Comparison of ENCODE assay signal across 9 cellular contexts in the genomic region with DNA sequence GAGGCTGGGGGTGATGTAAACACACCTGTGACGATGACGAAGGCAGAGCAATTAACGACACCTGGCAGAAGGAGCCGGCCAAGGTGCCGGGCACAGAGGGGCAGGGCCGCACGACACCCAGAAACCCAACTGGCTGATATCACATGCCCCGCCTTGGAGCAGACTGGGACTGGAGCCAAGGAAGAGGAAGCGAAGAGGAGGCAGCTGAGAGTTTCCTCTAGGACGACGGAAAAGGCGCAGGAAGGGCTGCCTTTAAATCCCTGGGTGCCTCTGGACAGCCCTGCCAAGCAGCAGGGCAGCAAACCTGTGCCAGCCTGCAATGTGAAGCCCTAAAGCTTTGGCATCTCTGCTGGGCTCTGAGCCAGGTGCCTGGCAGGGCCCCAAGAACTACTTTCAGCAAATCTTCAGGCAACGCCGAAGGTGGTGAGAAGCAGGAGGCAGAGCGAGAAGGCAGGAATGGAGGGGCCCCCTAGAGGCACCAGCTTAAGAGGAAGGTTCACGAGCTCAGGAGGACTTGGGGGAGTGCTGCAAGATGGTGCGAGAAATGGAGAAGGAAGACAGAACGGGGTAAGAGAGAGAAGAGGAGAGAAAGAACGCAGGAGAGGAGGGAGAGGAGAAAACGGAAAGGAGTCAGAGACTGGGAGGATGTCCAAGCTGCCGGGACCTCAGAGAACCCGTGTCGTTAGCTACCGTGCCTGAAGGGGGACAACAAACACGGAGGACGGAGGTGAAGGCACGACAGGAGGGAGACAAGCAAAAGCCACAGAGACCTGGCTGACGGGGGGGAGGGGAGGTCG. TPM values are rescaled to one million over a fixed set of nuclear protein-coding genes. Genes with fewer than 3 reads are reported as not detected.
A peak's percentile ranks its signal among the peaks of the same experiment; 100 is the strongest.
DNase-seq lines count a peak whose midpoint lies in the region; ATAC-seq, FAIRE-seq and TF ChIP-seq lines count a peak whose summit lies in the region.
"Had no signal": no experiment of that assay in that cellular context is flagged by ENCODE, and none has a peak within 500 bp of the region (broad histone marks: within the 10 kb centered on the region; RNA-seq: fewer than 3 reads in every experiment).

No MANE protein-coding gene starts in this region.

- DNase-seq in SIG-M5 treated with dmso at 0.1 percent for 504 hours (lab: John Stamatoyannopoulos, UW; ENCODE audit: unreplicated experiment) = peak; percentile 60
- no peak for DNase-seq in SIG-M5 (lab: John Stamatoyannopoulos, UW)
- peak; percentile 84 for DNase-seq in NCI-H82 (lab: John Stamatoyannopoulos, UW)
- DNase-seq in germinal center (ENCODE audit: low spot score) = peak; percentile 28
- peak; percentile 81 to 97 (median 92) for DNase-seq in pancreas
- DNase-seq in effector CD4-positive, alpha-beta T cell = no peak
- no peak for DNase-seq in NCI-H1930 (lab: John Stamatoyannopoulos, UW)

- H3K27me3 Mint-ChIP-seq in activated naive CD4-positive, alpha-beta T cell treated with anti-CD3 and anti-CD28 coated beads, Interleukin-2, amount 50 U/mL, for 24 hours = peaks cover 10% of the 10 kb centered on the region

- H3K9me3 ChIP-seq in pancreas = no peaks in the 10 kb centered on the region

- no peaks in the 10 kb centered on the region for H3K27me3 ChIP-seq in pancreas

- intact Hi-C loops in pancreas (cut with DNase I) = no loop called here

- WGBS in pancreas, 2 donors = 2 to 3% methylated on average over 29 of the region's 29 CpGs

- H3K4me1 Mint-ChIP-seq in activated naive CD4-positive, alpha-beta T cell treated with anti-CD3 and anti-CD28 coated beads, Interleukin-2, amount 50 U/mL, for 24 hours = peaks cover 11% of the 10 kb centered on the region

- no peak for FAIRE-seq in pancreas (lab: Jason Lieb, UNC)

- H3K4me3 Mint-ChIP-seq in activated naive CD4-positive, alpha-beta T cell treated with anti-CD3 and anti-CD28 coated beads, Interleukin-2, amount 50 U/mL, for 24 hours = peak overlapping the region; percentile 74

- TF ChIP-seq CTCF in pancreas (IDR thresholded peaks at IDR 0.05) = no peak

- peak overlapping the region; percentile 2 to 77 (median 25) for H3K27ac ChIP-seq in pancreas

- H3K4me1 ChIP-seq in pancreas = peaks cover 0 to 8% (median 6%) of the 10 kb centered on the region in 3 donors

- H3K4me3 ChIP-seq in pancreas = peak overlapping the region in 2 of 4 donors; percentile 10 to 14

- no peaks in the 10 kb centered on the region for H3K36me3 ChIP-seq in pancreas

- H3K36me3 Mint-ChIP-seq in activated naive CD4-positive, alpha-beta T cell treated with anti-CD3 and anti-CD28 coated beads, Interleukin-2, amount 50 U/mL, for 24 hours = no peaks in the 10 kb centered on the region

- H3K9me3 Mint-ChIP-seq in activated naive CD4-positive, alpha-beta T cell treated with anti-CD3 and anti-CD28 coated beads, Interleukin-2, amount 50 U/mL, for 24 hours = no peaks in the 10 kb centered on the region

- no peak overlapping the region for H3K27ac Mint-ChIP-seq in activated naive CD4-positive, alpha-beta T cell treated with anti-CD3 and anti-CD28 coated beads, Interleukin-2, amount 50 U/mL, for 24 hours

- peak; percentile 79 to 87 (median 80) for ATAC-seq in pancreas

RNA-seq across cellular contexts. Expression of gene PEF1, which starts 25.3 kb away (rescaled TPM):
- total RNA-seq in pancreas = 10 to 100 TPM; 14.5 to 27.2 (median 17.5) TPM
- polyA plus RNA-seq in pancreas = 10 to 100 TPM; 27.0 to 47.3 TPM

RNA-seq across cellular contexts. Expression of gene COL16A1, which starts 33.8 kb away (rescaled TPM):
- total RNA-seq in pancreas = 10 to 100 TPM in 3 of 6 donors, 1 to 10 TPM in 3; 3.3 to 26.7 (median 8.0) TPM
- polyA plus RNA-seq in pancreas = 10 to 100 TPM; 15.1 to 19.3 TPM
- total RNA-seq: activated CD8-positive, alpha-beta memory T cell treated with anti-CD3 and anti-CD28 coated beads for 36 hours had no signal

RNA-seq across cellular contexts. Expression of gene HCRTR1, which starts 52.5 kb away (rescaled TPM):
- under 1 TPM in 1 of 6 donors, not detected in 5; 0.14 TPM for total RNA-seq in pancreas
- under 1 TPM; 0.19 to 0.52 TPM for polyA plus RNA-seq in pancreas
- total RNA-seq: activated CD8-positive, alpha-beta memory T cell treated with anti-CD3 and anti-CD28 coated beads for 36 hours had no signal

Comparison
In these comparisons a context has a peak if more than half of its experiments do, and no peak if none do; other contexts are left out.
1. DNase-seq: peak in SIG-M5 treated with dmso at 0.1 percent for 504 hours (single experiment), NCI-H82 (single experiment), germinal center (single experiment) and pancreas (6 of 6); none in SIG-M5 (single experiment), effector CD4-positive, alpha-beta T cell (single experiment) and NCI-H1930 (0 of 2).